Comparison of ENCODE assay signal across 19 cellular contexts in genomic region chr4:151434183-151434860, GRCh38. TPM values are rescaled to one million over a fixed set of nuclear protein-coding genes. Genes with fewer than 3 reads are reported as not detected.
DNase-seq lines count a peak whose midpoint lies in the region; ATAC-seq and TF ChIP-seq lines count a peak whose summit lies in the region.
"Had no signal": no experiment of that assay in that cellular context is flagged by ENCODE, and none has a peak within 500 bp of the region (broad histone marks: within the 10 kb centered on the region; RNA-seq: fewer than 3 reads in every experiment).

No MANE protein-coding gene starts in this region.

- no peaks in the 10 kb centered on the region for H3K79me2 ChIP-seq in SK-N-SH (ENCODE audit: insufficient read depth)

- H3K27ac ChIP-seq in SK-N-SH (ENCODE audit: low read depth in 2 of 2, low read length in 1 of 2) (peak overlapping the region; percentile 16 to 50; a peak in 2 of 4 replicates), skeletal muscle tissue (ENCODE audit: low read depth, low read length) (peak overlapping the region; percentile 48)
- H3K27ac ChIP-seq: prostate gland had no signal

- CTCF ChIA-PET in SK-N-SH (lab: Yijun Ruan, JAX), result interaction anchor here (1.0 kb wide), 1 partner anchor 13 kb away, joined by 3 read pairs; no protein-coding TSS in a partner anchor

- H3K36me3 ChIP-seq in SK-N-SH (replicated peaks in 1 of 2; ENCODE audit: control insufficient read depth in 1 of 2, insufficient read depth in 2 of 2, low read length in 1 of 2) (no peaks in the 10 kb centered on the region), skeletal muscle tissue (ENCODE audit: control insufficient read depth in 3 of 3, insufficient read depth in 3 of 3, low read length in 3 of 3) (no peaks in the 10 kb centered on the region)
- H3K36me3 ChIP-seq: prostate gland had no signal

- no peak overlapping the region for H3K4me3 Mint-ChIP-seq in activated T-helper 17 cell treated with anti-CD3 and anti-CD28 coated beads, Interleukin-2, amount 50 U/mL, for 72 hours
- H3K4me3 Mint-ChIP-seq: activated CD4-positive, alpha-beta T cell treated with anti-CD3 and anti-CD28 coated beads, Interleukin-2, amount 10 ng/mL, durations not matched to agents 24 days and 14 days; activated T-cell treated with anti-CD3 and anti-CD28 coated beads, Interleukin-2, amount 50 U/mL, for 24 hours; CD8-positive, alpha-beta memory T cell; type B pancreatic cell had no signal

- no peaks in the 10 kb centered on the region for H3K9me3 Mint-ChIP-seq in activated T-helper 17 cell treated with anti-CD3 and anti-CD28 coated beads, Interleukin-2, amount 50 U/mL, for 72 hours
- H3K9me3 Mint-ChIP-seq: activated CD4-positive, alpha-beta T cell treated with anti-CD3 and anti-CD28 coated beads, Interleukin-2, amount 10 ng/mL, durations not matched to agents 24 days and 14 days; activated T-cell treated with anti-CD3 and anti-CD28 coated beads, Interleukin-2, amount 50 U/mL, for 24 hours; CD8-positive, alpha-beta memory T cell had no signal

- H2AFZ ChIP-seq in SK-N-SH (ENCODE audit: low read depth), result no peak overlapping the region

- POLR2A ChIA-PET in SK-N-SH (lab: Yijun Ruan, JAX), result no interaction called here

- H4K20me1 ChIP-seq in SK-N-SH (ENCODE audit: insufficient read depth), result no peaks in the 10 kb centered on the region

- no peaks in the 10 kb centered on the region for H3K9me2 ChIP-seq in SK-N-SH

- H3K27me3 ChIP-seq in SK-N-SH (ENCODE audit: insufficient read depth), result no peaks in the 10 kb centered on the region
- H3K27me3 ChIP-seq in skeletal muscle tissue (ENCODE audit: control insufficient read depth in 3 of 3, insufficient read depth in 3 of 3, low read length in 3 of 3), result no peaks in the 10 kb centered on the region

- TF ChIP-seq EP300 in SK-N-SH (IDR thresholded peaks at IDR 0.05; ENCODE audit: borderline replicate concordance in 1 of 2, low read depth in 1 of 2, low read length in 1 of 2), result peak; percentile 14 to 82; a peak in 3 of 4 replicates

- H3K36me3 Mint-ChIP-seq in activated T-helper 17 cell treated with anti-CD3 and anti-CD28 coated beads, Interleukin-2, amount 50 U/mL, for 72 hours (ENCODE audit: low read depth), result no peaks in the 10 kb centered on the region
- H3K36me3 Mint-ChIP-seq: CD8-positive, alpha-beta memory T cell; type B pancreatic cell had no signal

- no peak overlapping the region for H3K4me3 ChIP-seq in SK-N-SH (ENCODE audit: low read depth in 2 of 2, low read length in 1 of 2)
- H3K4me3 ChIP-seq in fibroblast of pulmonary artery (replicated peaks; ENCODE audit: low read depth, low read length), result no peak overlapping the region
- H3K4me3 ChIP-seq in skeletal muscle tissue (ENCODE audit: low read length in 3 of 3), result no peak overlapping the region
- H3K4me3 ChIP-seq: prostate gland had no signal

- no peak for ATAC-seq in activated T-helper 17 cell treated with anti-CD3 and anti-CD28 coated beads, Interleukin-2, amount 50 U/mL, for 72 hours (replicated peaks)
- ATAC-seq: Right ventricle myocardium inferior had no signal

- no peaks in the 10 kb centered on the region for H3K4me1 Mint-ChIP-seq in activated T-helper 17 cell treated with anti-CD3 and anti-CD28 coated beads, Interleukin-2, amount 50 U/mL, for 72 hours
- H3K4me1 Mint-ChIP-seq: CD8-positive, alpha-beta memory T cell had no signal

- TF ChIP-seq CTCF in SK-N-SH (IDR thresholded peaks at IDR 0.05) (no peak), fibroblast of pulmonary artery (IDR thresholded peaks at IDR 0.05; ENCODE audit: low read length, missing control alignments) (no peak)

- H3K9me3 ChIP-seq in SK-N-SH (no peaks in the 10 kb centered on the region), skeletal muscle tissue (ENCODE audit: control insufficient read depth in 3 of 3, low read length in 3 of 3) (no peaks in the 10 kb centered on the region)
- H3K9me3 ChIP-seq: prostate gland had no signal

- peaks cover 0 to 16% of the 10 kb centered on the region in 2 experiments; a peak in 2 of 4 replicates for H3K4me1 ChIP-seq in SK-N-SH (ENCODE audit: control insufficient read depth in 1 of 2, insufficient read depth in 2 of 2, low read depth in 1 of 2, low read length in 1 of 2)
- peaks cover 9 to 36% (median 19%) of the 10 kb centered on the region in 3 donors for H3K4me1 ChIP-seq in skeletal muscle tissue (ENCODE audit: control insufficient read depth in 3 of 3, insufficient read depth in 3 of 3, low read length in 3 of 3)
- H3K4me1 ChIP-seq: prostate gland had no signal

- peak; percentile 18 for DNase-seq in GM04504 (ENCODE audit: low read depth)
- DNase-seq in SK-N-SH, result no peak
- peak; percentile 10 for DNase-seq in fibroblast of pulmonary artery (ENCODE audit: low read depth)
- no peak for DNase-seq in SW480 (ENCODE audit: low spot score)
- no peak for DNase-seq in NCI-H187 (lab: John Stamatoyannopoulos, UW)
- DNase-seq: activated CD4-positive, alpha-beta T cell treated with anti-CD3 and anti-CD28 coated beads, Interleukin-2, amount 10 ng/mL, durations not matched to agents 24 days and 14 days; activated T-cell treated with anti-CD3 and anti-CD28 coated beads, Interleukin-2, amount 50 U/mL, for 24 hours; amniotic stem cell; CD8-positive, alpha-beta memory T cell; GF-D8; islet precursor cell; Kasumi-1; NCI-H1930; NCI-H748 treated with DMSO at 0.1 percent for 48 hours had no signal

- TF ChIP-seq RAD21 in SK-N-SH (IDR thresholded peaks at IDR 0.05; ENCODE audit: low read length), result no peak

- no peak overlapping the region for H3K9ac ChIP-seq in SK-N-SH
- no peak overlapping the region for H3K9ac ChIP-seq in skeletal muscle tissue (ENCODE audit: low read depth in 1 of 3, low read length in 3 of 3)

- H3F3A ChIP-seq in SK-N-SH (replicated peaks; ENCODE audit: insufficient read depth), result peaks cover 27% of the 10 kb centered on the region

- 0 out of 2 replicates have a peak overlapping the region, but pooled peaks have one; percentile 6 for H3K4me2 ChIP-seq in SK-N-SH

- H3K27ac Mint-ChIP-seq in activated T-helper 17 cell treated with anti-CD3 and anti-CD28 coated beads, Interleukin-2, amount 50 U/mL, for 72 hours, result no peak overlapping the region
- H3K27ac Mint-ChIP-seq: activated CD4-positive, alpha-beta T cell treated with anti-CD3 and anti-CD28 coated beads, Interleukin-2, amount 10 ng/mL, durations not matched to agents 24 days and 14 days; activated T-cell treated with anti-CD3 and anti-CD28 coated beads, Interleukin-2, amount 50 U/mL, for 24 hours; CD8-positive, alpha-beta memory T cell; type B pancreatic cell had no signal

- peaks cover 3% of the 10 kb centered on the region for H3K27me3 Mint-ChIP-seq in activated T-helper 17 cell treated with anti-CD3 and anti-CD28 coated beads, Interleukin-2, amount 50 U/mL, for 72 hours
- H3K27me3 Mint-ChIP-seq: type B pancreatic cell had no signal

TF ChIP-seq in SK-N-SH, 30 proteins besides CTCF, POLR2A, EP300 and RAD21 (continues in another document):
- TF ChIP-seq SMC3 (IDR thresholded peaks at IDR 0.05; ENCODE audit: low read depth, low read length), result no peak
- TF ChIP-seq GABPA (IDR thresholded peaks at IDR 0.05; ENCODE audit: low read depth), result no peak
- TF ChIP-seq SIN3A (IDR thresholded peaks at IDR 0.05; ENCODE audit: borderline replicate concordance, low read depth, low read length), result no peak
- TF ChIP-seq MEF2A (IDR thresholded peaks at IDR 0.05; ENCODE audit: borderline replicate concordance, low read depth), result 0 out of 2 replicates have a peak, but pooled peaks have one; percentile 26
- no peak for TF ChIP-seq ELF1 (IDR thresholded peaks at IDR 0.05)
- TF ChIP-seq TCF12 (IDR thresholded peaks at IDR 0.05), result peak; percentile 87
- peak; percentile 87 for TF ChIP-seq JUND (IDR thresholded peaks at IDR 0.05)
- no peak for TF ChIP-seq FOXJ3 (CRISPR knock-in tag; IDR thresholded peaks at IDR 0.05)
- peak; percentile 46; the same call in 1 of the 2 replicates for TF ChIP-seq RXRA (IDR thresholded peaks at IDR 0.05; ENCODE audit: borderline replicate concordance, low read depth)
- no peak for TF ChIP-seq GATA2 (CRISPR knock-in tag; IDR thresholded peaks at IDR 0.05)
- no peak for TF ChIP-seq USF1 (IDR thresholded peaks at IDR 0.05; ENCODE audit: borderline replicate concordance, low read depth)
- TF ChIP-seq CHD2 (IDR thresholded peaks at IDR 0.05; ENCODE audit: low read length, partially characterized antibody), result no peak
- TF ChIP-seq YY1 (IDR thresholded peaks at IDR 0.05; ENCODE audit: low read depth), result no peak
- TF ChIP-seq MAX (IDR thresholded peaks at IDR 0.05; ENCODE audit: low read depth), result no peak
- peak; percentile 74 for TF ChIP-seq NFIC (IDR thresholded peaks at IDR 0.05; ENCODE audit: borderline replicate concordance)
- no peak for TF ChIP-seq MXI1 (IDR thresholded peaks at IDR 0.05; ENCODE audit: low read depth, low read length)
- no peak for TF ChIP-seq EZH2phosphoT487 (IDR thresholded peaks at IDR 0.05; ENCODE audit: borderline replicate concordance, low read depth)
- TF ChIP-seq, protein P1, sequence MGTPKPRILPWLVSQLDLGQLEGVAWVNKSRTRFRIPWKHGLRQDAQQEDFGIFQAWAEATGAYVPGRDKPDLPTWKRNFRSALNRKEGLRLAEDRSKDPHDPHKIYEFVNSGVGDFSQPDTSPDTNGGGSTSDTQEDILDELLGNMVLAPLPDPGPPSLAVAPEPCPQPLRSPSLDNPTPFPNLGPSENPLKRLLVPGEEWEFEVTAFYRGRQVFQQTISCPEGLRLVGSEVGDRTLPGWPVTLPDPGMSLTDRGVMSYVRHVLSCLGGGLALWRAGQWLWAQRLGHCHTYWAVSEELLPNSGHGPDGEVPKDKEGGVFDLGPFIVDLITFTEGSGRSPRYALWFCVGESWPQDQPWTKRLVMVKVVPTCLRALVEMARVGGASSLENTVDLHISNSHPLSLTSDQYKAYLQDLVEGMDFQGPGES (IDR thresholded peaks at IDR 0.05; ENCODE audit: low read depth, low read length), result no peak

RNA-seq across cellular contexts. Expression of gene FHIP1A, which starts 25.3 kb away (rescaled TPM):
- polyA plus RNA-seq in SK-N-SH (2012; rRNA removed), result 1.3 and 2.2 TPM in 2 replicates
- polyA plus RNA-seq in SK-N-SH (2012; cell fraction: cytosol; rRNA removed), result 1.2 and 1.3 TPM in 2 replicates
- 1.6 and 1.8 TPM in 2 replicates for polyA plus RNA-seq in SK-N-SH (2012; cell fraction: nucleus; rRNA removed)
- 15.1 TPM for total RNA-seq in skeletal muscle tissue
- 1 to 10 TPM in 1 of 2 donors, not detected in 1; 3.1 TPM for total RNA-seq in activated T-helper 17 cell treated with anti-CD3 and anti-CD28 coated beads, Interleukin-2, amount 50 U/mL, for 72 hours
- total RNA-seq: activated CD4-positive, alpha-beta T cell treated with anti-CD3 and anti-CD28 coated beads, Interleukin-2, amount 10 ng/mL, durations not matched to agents 24 days and 14 days had no signal
- polyA plus RNA-seq: CD8-positive, alpha-beta memory T cell had no signal

Comparison
In these comparisons a context has a peak if more than half of its experiments do, and no peak if none do; other contexts are left out.
1. DNase-seq: peak in GM04504 (single experiment) and fibroblast of pulmonary artery (single experiment); none in SK-N-SH (single experiment), SW480 (single experiment) and NCI-H187 (0 of 2).